ENCODE assay signal across 10 cellular contexts in the genomic region with DNA sequence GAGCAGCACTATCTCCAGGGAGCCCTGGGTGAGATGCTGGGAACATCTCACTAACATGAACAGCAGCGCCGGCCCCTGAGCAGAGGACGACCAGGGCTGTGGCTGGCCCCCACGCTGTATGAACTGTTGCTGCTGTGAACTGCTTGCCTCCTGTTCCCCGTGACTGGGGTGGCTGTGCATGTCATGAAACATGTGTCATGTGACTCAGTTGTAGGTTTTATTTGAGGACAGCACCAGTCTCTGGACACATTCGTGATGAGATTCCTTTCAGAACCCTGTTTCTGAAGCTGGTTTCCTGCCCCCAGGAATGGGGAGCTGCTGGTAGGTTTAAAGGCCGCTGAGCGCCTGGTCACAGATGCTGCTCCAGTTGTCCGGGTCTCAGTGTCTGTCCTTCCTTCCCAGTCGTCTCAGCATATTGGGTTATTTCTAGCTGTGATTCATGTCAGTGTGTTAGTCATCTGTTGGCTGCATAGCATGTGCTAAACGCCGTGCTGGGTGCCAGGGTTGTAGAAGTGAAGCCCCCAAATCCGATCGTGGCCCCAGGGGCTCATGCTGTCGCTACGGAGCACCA.
A peak's percentile ranks its signal among the peaks of the same experiment; 100 is the strongest.
DNase-seq lines count a peak whose midpoint lies in the region; ATAC-seq and TF ChIP-seq lines count a peak whose summit lies in the region.
"Had no signal": no experiment of that assay in that cellular context is flagged by ENCODE, and none has a peak within 500 bp of the region (broad histone marks: within the 10 kb centered on the region; RNA-seq: fewer than 3 reads in every experiment).

No MANE protein-coding gene starts in this region.

- H3K4me1 ChIP-seq in smooth muscle cell (ENCODE audit: low read depth) = peaks cover 8% of the 10 kb centered on the region
- H3K4me1 ChIP-seq in effector memory CD4-positive, alpha-beta T cell (ENCODE audit: control insufficient read depth, insufficient read depth, low read length, poor library complexity, severe bottlenecking) = peaks cover 3% of the 10 kb centered on the region

- H3K27me3 Mint-ChIP-seq in activated T-helper 1 cell treated with anti-CD3 and anti-CD28 coated beads, Interleukin-12 subunit alpha, Interleukin-12 subunit beta, Interleukin-2, Interleukin-4 antibody, amounts not matched to agents 30 ng/mL and 10 ng/mL and 1 ng/mL, durations not matched to agents 14 hours and 24 hours and 36 hours (ENCODE audit: insufficient read depth) = no peaks in the 10 kb centered on the region

- H3K27me3 ChIP-seq in smooth muscle cell (ENCODE audit: low read depth) = no peaks in the 10 kb centered on the region
- H3K27me3 ChIP-seq in effector memory CD4-positive, alpha-beta T cell (replicated peaks; ENCODE audit: control insufficient read depth, insufficient read depth, low read length, poor library complexity, severe bottlenecking) = no peaks in the 10 kb centered on the region

- TF ChIP-seq CTCF in fibroblast of villous mesenchyme (IDR thresholded peaks at IDR 0.05; ENCODE audit: insufficient read depth, low read depth, low read length) (no peak), smooth muscle cell (IDR thresholded peaks at IDR 0.05; ENCODE audit: borderline replicate concordance, insufficient read depth, poor library complexity, severe bottlenecking) (no peak)

- ATAC-seq in GM18909 (IDR thresholded peaks at IDR 0.05; ENCODE audit: poor library complexity, unreplicated experiment) = no peak

- DNase-seq in GM04504 (ENCODE audit: low read depth) (peak; percentile 42), fibroblast of villous mesenchyme (ENCODE audit: low read depth) (peak; percentile 41), smooth muscle cell (lab: John Stamatoyannopoulos, UW; ENCODE audit: unreplicated experiment) (no peak), DMS53 treated with DMSO at 0.1 percent for 48 hours (lab: John Stamatoyannopoulos, UW; ENCODE audit: unreplicated experiment) (no peak), AML-193 (lab: John Stamatoyannopoulos, UW) (no peak)
- no peak for DNase-seq in activated T-helper 1 cell treated with anti-CD3 and anti-CD28 coated beads, Interleukin-12 subunit alpha, Interleukin-12 subunit beta, Interleukin-2, Interleukin-4 antibody, amounts not matched to agents 30 ng/mL and 10 ng/mL and 1 ng/mL, durations not matched to agents 14 hours and 24 hours and 36 hours (ENCODE audit: low spot score)
- no peak for DNase-seq in effector memory CD4-positive, alpha-beta T cell
- DNase-seq: islet precursor cell; stimulated activated CD4-positive, alpha-beta T cell treated with anti-CD3 and anti-CD28 coated beads, Interleukin-4, amount 100 ng/mL, for 4 hours had no signal

- peaks cover 7% of the 10 kb centered on the region for H3K36me3 Mint-ChIP-seq in activated T-helper 1 cell treated with anti-CD3 and anti-CD28 coated beads, Interleukin-12 subunit alpha, Interleukin-12 subunit beta, Interleukin-2, Interleukin-4 antibody, amounts not matched to agents 30 ng/mL and 10 ng/mL and 1 ng/mL, durations not matched to agents 14 hours and 24 hours and 36 hours (ENCODE audit: low read depth)

- peaks cover 64% of the 10 kb centered on the region for H4K20me1 ChIP-seq in smooth muscle cell (ENCODE audit: low read depth)

- H3K9me3 Mint-ChIP-seq in activated T-helper 1 cell treated with anti-CD3 and anti-CD28 coated beads, Interleukin-12 subunit alpha, Interleukin-12 subunit beta, Interleukin-2, Interleukin-4 antibody, amounts not matched to agents 30 ng/mL and 10 ng/mL and 1 ng/mL, durations not matched to agents 14 hours and 24 hours and 36 hours = no peaks in the 10 kb centered on the region

- H3K4me3 Mint-ChIP-seq in activated T-helper 1 cell treated with anti-CD3 and anti-CD28 coated beads, Interleukin-12 subunit alpha, Interleukin-12 subunit beta, Interleukin-2, Interleukin-4 antibody, amounts not matched to agents 30 ng/mL and 10 ng/mL and 1 ng/mL, durations not matched to agents 14 hours and 24 hours and 36 hours = no peak overlapping the region

- peaks cover 31% of the 10 kb centered on the region for H3K4me1 Mint-ChIP-seq in activated T-helper 1 cell treated with anti-CD3 and anti-CD28 coated beads, Interleukin-12 subunit alpha, Interleukin-12 subunit beta, Interleukin-2, Interleukin-4 antibody, amounts not matched to agents 30 ng/mL and 10 ng/mL and 1 ng/mL, durations not matched to agents 14 hours and 24 hours and 36 hours (ENCODE audit: low read depth)

- H2AFZ ChIP-seq in smooth muscle cell (ENCODE audit: low read depth) = no peak overlapping the region

- intact Hi-C loops in activated T-helper 1 cell treated with anti-CD3 and anti-CD28 coated beads, Interleukin-12 subunit alpha, Interleukin-12 subunit beta, Interleukin-2, Interleukin-4 antibody, amounts not matched to agents 30 ng/mL and 10 ng/mL and 1 ng/mL, durations not matched to agents 14 hours and 24 hours and 36 hours (cut with micrococcal nuclease) = no loop called here

- H3K4me3 ChIP-seq in fibroblast of villous mesenchyme (ENCODE audit: low read depth, low read length) (no peak overlapping the region), smooth muscle cell (no peak overlapping the region)
- H3K4me3 ChIP-seq in effector memory CD4-positive, alpha-beta T cell (ENCODE audit: insufficient read depth, low read depth, low read length, poor library complexity, severe bottlenecking) = no peak overlapping the region

- WGBS in smooth muscle cell (ENCODE audit: low lambda C conversion rate) = 60% methylated on average over 16 of the region's 16 CpGs

- peak overlapping the region; percentile 46 for H3K9ac ChIP-seq in smooth muscle cell (ENCODE audit: low read depth)

- no peaks in the 10 kb centered on the region for H3K36me3 ChIP-seq in smooth muscle cell (ENCODE audit: low read depth)
- H3K36me3 ChIP-seq in effector memory CD4-positive, alpha-beta T cell (ENCODE audit: control insufficient read depth, insufficient read depth, low read length) = no peaks in the 10 kb centered on the region

- H3K27ac ChIP-seq in smooth muscle cell (ENCODE audit: low read depth) = peak overlapping the region; percentile 98
- no peak overlapping the region for H3K27ac ChIP-seq in effector memory CD4-positive, alpha-beta T cell (ENCODE audit: insufficient read depth, low read length, poor library complexity, severe bottlenecking)

- peaks cover 30% of the 10 kb centered on the region for H3K79me2 ChIP-seq in smooth muscle cell (ENCODE audit: low read depth)

- no peaks in the 10 kb centered on the region for H3K9me3 ChIP-seq in smooth muscle cell (replicated peaks; ENCODE audit: low read depth)
- no peaks in the 10 kb centered on the region for H3K9me3 ChIP-seq in effector memory CD4-positive, alpha-beta T cell (ENCODE audit: control insufficient read depth, low read length)

- peak overlapping the region; percentile 71 for H3K4me2 ChIP-seq in smooth muscle cell

- peak overlapping the region; percentile 40 for H3K27ac Mint-ChIP-seq in activated T-helper 1 cell treated with anti-CD3 and anti-CD28 coated beads, Interleukin-12 subunit alpha, Interleukin-12 subunit beta, Interleukin-2, Interleukin-4 antibody, amounts not matched to agents 30 ng/mL and 10 ng/mL and 1 ng/mL, durations not matched to agents 14 hours and 24 hours and 36 hours

- peaks cover 19% of the 10 kb centered on the region for H3F3A ChIP-seq in smooth muscle cell (ENCODE audit: low read depth)

Comparison
In these comparisons a context has a peak if more than half of its experiments do, and no peak if none do; other contexts are left out.
1. DNase-seq: peak in GM04504 (single experiment) and fibroblast of villous mesenchyme (single experiment); none in activated T-helper 1 cell treated with anti-CD3 and anti-CD28 coated beads, Interleukin-12 subunit alpha, Interleukin-12 subunit beta, Interleukin-2, Interleukin-4 antibody, amounts not matched to agents 30 ng/mL and 10 ng/mL and 1 ng/mL, durations not matched to agents 14 hours and 24 hours and 36 hours (single experiment), smooth muscle cell (single experiment), effector memory CD4-positive, alpha-beta T cell (0 of 3), DMS53 treated with DMSO at 0.1 percent for 48 hours (single experiment) and AML-193 (0 of 2).